In genomic region chr10:97851341-97852001, GRCh38 we compare ENCODE assay signal across 10 cellular contexts. TPM values are rescaled to one million over a fixed set of nuclear protein-coding genes. Genes with fewer than 3 reads are reported as not detected.
DNase-seq lines count a peak whose midpoint lies in the region; ATAC-seq, FAIRE-seq and TF ChIP-seq lines count a peak whose summit lies in the region.
"Had no signal": no experiment of that assay in that cellular context is flagged by ENCODE, and none has a peak within 500 bp of the region (broad histone marks: within the 10 kb centered on the region; RNA-seq: fewer than 3 reads in every experiment).

No MANE protein-coding gene starts in this region.

- no peaks in the 10 kb centered on the region for H3K27me3 Mint-ChIP-seq in activated CD4-positive, alpha-beta memory T cell treated with anti-CD3 and anti-CD28 coated beads, Interleukin-2, amount 10 ng/mL, durations not matched to agents 7 days and 5 days
- H3K27me3 Mint-ChIP-seq in immature natural killer cell (ENCODE audit: low read depth in 3 of 3) = peaks cover 0 to 6% (median 3%) of the 10 kb centered on the region in 3 donors

- no peak for TF ChIP-seq POLR2A in GM12891 (IDR thresholded peaks at IDR 0.05; ENCODE audit: low read depth, low read length)

- H3K9me3 Mint-ChIP-seq in activated CD4-positive, alpha-beta memory T cell treated with anti-CD3 and anti-CD28 coated beads, Interleukin-2, amount 10 ng/mL, durations not matched to agents 7 days and 5 days = no peaks in the 10 kb centered on the region
- H3K9me3 Mint-ChIP-seq in immature natural killer cell = no peaks in the 10 kb centered on the region

- DNase-seq in AML-193 (lab: John Stamatoyannopoulos, UW) = peak; percentile 10 to 29
- peak; percentile 21 for DNase-seq in LHCN-M2 (ENCODE audit: low read depth)
- peak; percentile 48 for DNase-seq in activated CD4-positive, alpha-beta memory T cell treated with anti-CD3 and anti-CD28 coated beads, Interleukin-2, amount 10 ng/mL, durations not matched to agents 7 days and 5 days
- no peak for DNase-seq in immature natural killer cell
- no peak for DNase-seq in cortex of kidney (lab: John Stamatoyannopoulos, UW)
- no peak for DNase-seq in GM12891 (ENCODE audit: insufficient read length, low spot score)
- no peak for DNase-seq in NCI-H774 (lab: John Stamatoyannopoulos, UW)
- DNase-seq: heart left ventricle, thyroid gland had no signal

- POLR2A ChIA-PET in activated CD4-positive, alpha-beta memory T cell treated with anti-CD3 and anti-CD28 coated beads, Interleukin-2, amount 10 ng/mL, durations not matched to agents 7 days and 5 days (lab: Charles Lee) = interaction anchor here (1.5 to 3.6 kb wide), 3 partner anchors 10 to 17 kb away, joined by 3 to 17 read pairs (median 11); no protein-coding TSS in a partner anchor

- peak overlapping the region; percentile 74 for H3K27ac Mint-ChIP-seq in activated CD4-positive, alpha-beta memory T cell treated with anti-CD3 and anti-CD28 coated beads, Interleukin-2, amount 10 ng/mL, durations not matched to agents 7 days and 5 days
- no peak overlapping the region for H3K27ac Mint-ChIP-seq in immature natural killer cell

- peaks cover 45% of the 10 kb centered on the region for H3K4me1 Mint-ChIP-seq in activated CD4-positive, alpha-beta memory T cell treated with anti-CD3 and anti-CD28 coated beads, Interleukin-2, amount 10 ng/mL, durations not matched to agents 7 days and 5 days
- H3K4me1 Mint-ChIP-seq in immature natural killer cell = peaks cover 25 to 27% of the 10 kb centered on the region in 2 donors

- CTCF ChIA-PET in activated CD4-positive, alpha-beta memory T cell treated with anti-CD3 and anti-CD28 coated beads, Interleukin-2, amount 10 ng/mL, durations not matched to agents 7 days and 5 days (lab: Charles Lee) = interaction anchor here (1.5 to 2.9 kb wide), 3 partner anchors 9 to 55 kb away, joined by 5 to 17 read pairs (median 14); no protein-coding TSS in a partner anchor

- ATAC-seq in HG03521 (IDR thresholded peaks at IDR 0.05; ENCODE audit: unreplicated experiment) = no peak
- ATAC-seq: heart left ventricle had no signal

- no peak for FAIRE-seq in GM12891 (lab: Jason Lieb, UNC)

- H3K4me3 Mint-ChIP-seq in activated CD4-positive, alpha-beta memory T cell treated with anti-CD3 and anti-CD28 coated beads, Interleukin-2, amount 10 ng/mL, durations not matched to agents 7 days and 5 days = peak overlapping the region; percentile 84
- H3K4me3 Mint-ChIP-seq in immature natural killer cell = peak overlapping the region; percentile 79 to 84 (median 82)

- H3K36me3 Mint-ChIP-seq in activated CD4-positive, alpha-beta memory T cell treated with anti-CD3 and anti-CD28 coated beads, Interleukin-2, amount 10 ng/mL, durations not matched to agents 7 days and 5 days (ENCODE audit: low read depth) = peaks cover 20% of the 10 kb centered on the region
- H3K36me3 Mint-ChIP-seq in immature natural killer cell = peaks cover 0 to 3% (median 0%) of the 10 kb centered on the region in 3 donors

TF ChIP-seq in GM12891, 5 proteins besides CTCF, POLR2A, EP300 and RAD21:
- TF ChIP-seq PAX5 (IDR thresholded peaks at IDR 0.05; ENCODE audit: insufficient read depth, low read length, severe bottlenecking) = no peak

RNA-seq across cellular contexts. Expression of gene GOLGA7B, which starts 1.8 kb away (rescaled TPM):
- 0.06 TPM in 1 of 2 replicates, not detected in the other for total RNA-seq in LHCN-M2 (2014; rRNA removed)
- 0.01 TPM for polyA plus RNA-seq in LHCN-M2 (2012)
- total RNA-seq in activated CD4-positive, alpha-beta memory T cell treated with anti-CD3 and anti-CD28 coated beads, Interleukin-2, amount 10 ng/mL, durations not matched to agents 7 days and 5 days = 10 to 100 TPM; 10.5 to 11.2 TPM
- under 1 TPM; 0.09 to 0.27 (median 0.17) TPM for polyA plus RNA-seq in immature natural killer cell
- polyA plus RNA-seq in GM12891 (2012; ENCODE audit: low read depth, missing spikeins) = 0.01 TPM

Comparison
In these comparisons a context has a peak if more than half of its experiments do, and no peak if none do; other contexts are left out.
1. DNase-seq: peak in AML-193 (2 of 2), LHCN-M2 (single experiment) and activated CD4-positive, alpha-beta memory T cell treated with anti-CD3 and anti-CD28 coated beads, Interleukin-2, amount 10 ng/mL, durations not matched to agents 7 days and 5 days (single experiment); none in immature natural killer cell (0 of 3), cortex of kidney (single experiment), GM12891 (single experiment) and NCI-H774 (single experiment).
2. RNA of gene GOLGA7B, which starts 1.8 kb away (total RNA-seq): 10.5 to 11.2 TPM in activated CD4-positive, alpha-beta memory T cell treated with anti-CD3 and anti-CD28 coated beads, Interleukin-2, amount 10 ng/mL, durations not matched to agents 7 days and 5 days; 0.06 TPM in LHCN-M2; every median in the first group is over 10 times any median in the second.